Comparison of ENCODE assay signal across 11 cellular contexts in the genomic region with DNA sequence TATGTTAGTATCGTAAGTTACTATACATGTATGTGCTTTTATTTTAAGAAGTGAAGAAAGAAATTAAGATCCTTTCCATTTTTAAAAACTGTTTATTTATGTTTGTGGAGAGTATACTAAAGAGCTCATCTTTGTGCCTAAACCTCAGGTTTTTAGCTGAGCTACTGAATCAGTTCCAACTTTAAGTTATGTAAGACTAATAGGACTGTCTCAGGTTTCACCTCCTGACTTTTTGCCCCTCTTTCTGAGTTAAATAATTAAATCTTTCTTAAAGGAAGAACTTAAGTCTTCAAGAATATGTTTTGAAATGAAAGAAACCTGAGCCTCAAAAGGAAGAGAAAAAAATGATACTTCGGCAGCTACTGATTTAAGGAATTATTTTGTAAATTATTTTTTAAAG. TPM values are rescaled to one million over a fixed set of nuclear protein-coding genes. Genes with fewer than 3 reads are reported as not detected.
DNase-seq lines count a peak whose midpoint lies in the region; ATAC-seq, FAIRE-seq and TF ChIP-seq lines count a peak whose summit lies in the region.
"Had no signal": no experiment of that assay in that cellular context is flagged by ENCODE, and none has a peak within 500 bp of the region (broad histone marks: within the 10 kb centered on the region; RNA-seq: fewer than 3 reads in every experiment).

No MANE protein-coding gene starts in this region.

- peak overlapping the region; percentile 96 for H3K4me2 ChIP-seq in HepG2 (ENCODE audit: low read depth, low read length)

- H3K79me2 ChIP-seq in HepG2 (ENCODE audit: insufficient read depth, low read length), result peaks cover 67% of the 10 kb centered on the region

- H3K27ac ChIP-seq in HepG2 (ENCODE audit: extremely low read length, insufficient read depth, low read length) (peak overlapping the region; percentile 9), Peyer's patch (no peak overlapping the region)

- POLR2A ChIA-PET in HepG2 (lab: Yijun Ruan, JAX), result interaction anchor here (1.0 to 1.6 kb wide), 3 partner anchors 12 to 58 kb away, joined by 3 to 4 read pairs (median 4); no protein-coding TSS in a partner anchor

- 62% methylated on average over 2 of the region's 2 CpGs for WGBS in HepG2 (ENCODE audit: low lambda C conversion rate)

- intact Hi-C loops in HepG2 (cut with micrococcal nuclease; ENCODE audit: unreplicated experiment), result loop anchor here (5.0 kb wide), 2 partner anchors 84 to 161 kb away; partner anchors contain the start of gene ARF4

- no peak for TF ChIP-seq POLR2A in HepG2 (IDR thresholded peaks at IDR 0.05; ENCODE audit: insufficient read depth in 1 of 2, low read depth in 2 of 2, low read length in 2 of 2)
- TF ChIP-seq POLR2A in Peyer's patch (IDR thresholded peaks at IDR 0.05), result no peak

- no peak for ATAC-seq in stimulated activated naive CD8-positive, alpha-beta T cell treated with anti-CD3 and anti-CD28 coated beads, Interleukin-15, amount 100 ng/mL, for 72 hours
- ATAC-seq in HepG2 (no peak), HG02759 (IDR thresholded peaks at IDR 0.05; ENCODE audit: unreplicated experiment) (no peak), HG02840 (IDR thresholded peaks at IDR 0.05; ENCODE audit: low FRiP score, unreplicated experiment) (no peak)

- H3K4me1 Mint-ChIP-seq in stimulated activated naive CD8-positive, alpha-beta T cell treated with anti-CD3 and anti-CD28 coated beads, Interleukin-15, Interleukin-2, amounts not matched to agents 100 ng/mL and 50 ng/mL, for 24 hours (ENCODE audit: low read depth), result peaks cover 65% of the 10 kb centered on the region
- peaks cover 64% of the 10 kb centered on the region for H3K4me1 Mint-ChIP-seq in stimulated activated naive CD8-positive, alpha-beta T cell treated with anti-CD3 and anti-CD28 coated beads, Interleukin-15, amount 100 ng/mL, for 72 hours

- H3K9me3 Mint-ChIP-seq in stimulated activated naive CD8-positive, alpha-beta T cell treated with anti-CD3 and anti-CD28 coated beads, Interleukin-15, Interleukin-2, amounts not matched to agents 100 ng/mL and 50 ng/mL, for 24 hours, result no peaks in the 10 kb centered on the region
- no peaks in the 10 kb centered on the region for H3K9me3 Mint-ChIP-seq in stimulated activated naive CD8-positive, alpha-beta T cell treated with anti-CD3 and anti-CD28 coated beads, Interleukin-15, amount 100 ng/mL, for 72 hours

- H3K4me3 ChIP-seq in astrocyte of the spinal cord (ENCODE audit: low read depth, low read length) (peak overlapping the region; percentile 84), HepG2 (replicated peaks in 1 of 3; ENCODE audit: insufficient read depth in 1 of 3, low read depth in 2 of 3, low read length in 3 of 3) (peak overlapping the region; percentile 88 to 96 (median 94); a peak in 5 of 6 replicates), Peyer's patch (peak overlapping the region in 2 of 4 donors; percentile 83 to 98)

- H3K27me3 Mint-ChIP-seq in stimulated activated naive CD8-positive, alpha-beta T cell treated with anti-CD3 and anti-CD28 coated beads, Interleukin-15, Interleukin-2, amounts not matched to agents 100 ng/mL and 50 ng/mL, for 24 hours, result no peaks in the 10 kb centered on the region
- no peaks in the 10 kb centered on the region for H3K27me3 Mint-ChIP-seq in stimulated activated naive CD8-positive, alpha-beta T cell treated with anti-CD3 and anti-CD28 coated beads, Interleukin-15, amount 100 ng/mL, for 72 hours

- no peak for FAIRE-seq in HepG2 (lab: Jason Lieb, UNC)

- no peak overlapping the region for H2AFZ ChIP-seq in HepG2 (ENCODE audit: low read length)

- H3K36me3 ChIP-seq in HepG2 (replicated peaks in 1 of 2; ENCODE audit: control insufficient read depth in 1 of 2, insufficient read depth in 2 of 2, low read length in 2 of 2), result peaks cover 1 to 2% of the 10 kb centered on the region in 2 experiments; a peak in 3 of 5 replicates
- H3K36me3 ChIP-seq in Peyer's patch, result peaks cover 0 to 18% (median 0%) of the 10 kb centered on the region in 3 donors

- peak overlapping the region; percentile 43; the same call in 1 of the 2 replicates for H3K9ac ChIP-seq in HepG2 (ENCODE audit: insufficient read depth, low read depth, low read length)

- in situ Hi-C loops in astrocyte of the spinal cord (cut with HindIII; ENCODE audit: low sequenced_read_pairs), result no loop called here
- in situ Hi-C loops in HepG2 (cut with HindIII; ENCODE audit: extremely low pct_ligation_motif_present, low pct_unique_long_range_greater_than_20kb), result no loop called here

- H3K4me3 Mint-ChIP-seq in stimulated activated naive CD8-positive, alpha-beta T cell treated with anti-CD3 and anti-CD28 coated beads, Interleukin-15, Interleukin-2, amounts not matched to agents 100 ng/mL and 50 ng/mL, for 24 hours, result peak overlapping the region; percentile 95
- peak overlapping the region in 1 of 2 donors; percentile 97 for H3K4me3 Mint-ChIP-seq in stimulated activated naive CD8-positive, alpha-beta T cell treated with anti-CD3 and anti-CD28 coated beads, Interleukin-15, amount 100 ng/mL, for 72 hours

- H3K36me3 Mint-ChIP-seq in stimulated activated naive CD8-positive, alpha-beta T cell treated with anti-CD3 and anti-CD28 coated beads, Interleukin-15, Interleukin-2, amounts not matched to agents 100 ng/mL and 50 ng/mL, for 24 hours (ENCODE audit: low read depth), result peaks cover 48% of the 10 kb centered on the region

- peaks cover 27% of the 10 kb centered on the region for H4K20me1 ChIP-seq in HepG2 (ENCODE audit: insufficient read depth, low read length)

- peaks cover 52% of the 10 kb centered on the region for H3K4me1 ChIP-seq in HepG2 (ENCODE audit: insufficient read depth, low read length)
- peaks cover 0 to 24% (median 10%) of the 10 kb centered on the region in 4 donors for H3K4me1 ChIP-seq in Peyer's patch

- no peak overlapping the region for H3K27ac Mint-ChIP-seq in stimulated activated naive CD8-positive, alpha-beta T cell treated with anti-CD3 and anti-CD28 coated beads, Interleukin-15, Interleukin-2, amounts not matched to agents 100 ng/mL and 50 ng/mL, for 24 hours
- no peak overlapping the region for H3K27ac Mint-ChIP-seq in stimulated activated naive CD8-positive, alpha-beta T cell treated with anti-CD3 and anti-CD28 coated beads, Interleukin-15, amount 100 ng/mL, for 72 hours

- TF ChIP-seq CTCF in astrocyte of the spinal cord (IDR thresholded peaks at IDR 0.05; ENCODE audit: low read depth, low read length), result no peak
- TF ChIP-seq CTCF in HepG2 (CRISPR knock-in tag; IDR thresholded peaks at IDR 0.05), result no peak
- TF ChIP-seq CTCF in Peyer's patch (IDR thresholded peaks at IDR 0.05), result no peak

- H3K27me3 ChIP-seq in HepG2 (ENCODE audit: control insufficient read depth in 1 of 2, insufficient read depth in 2 of 2, low read length in 2 of 2), result no peaks in the 10 kb centered on the region; a peak in 1 of 5 replicates
- no peaks in the 10 kb centered on the region for H3K27me3 ChIP-seq in Peyer's patch

- CTCF ChIA-PET in HepG2 (lab: Yijun Ruan, JAX; ENCODE audit: low intra/inter-chr PET ratio, low total read pairs), result no interaction called here

- TF ChIP-seq RAD21 in HepG2 (CRISPR knock-in tag; IDR thresholded peaks at IDR 0.05), result no peak

- H3K9me3 ChIP-seq in HepG2 (ENCODE audit: low read length), result no peaks in the 10 kb centered on the region
- no peaks in the 10 kb centered on the region for H3K9me3 ChIP-seq in Peyer's patch

- TF ChIP-seq EP300 in HepG2 (IDR thresholded peaks at IDR 0.05; ENCODE audit: low read depth in 2 of 2, low read length in 2 of 2) (no peak), HepG2 (CRISPR knock-in tag; IDR thresholded peaks at IDR 0.05; ENCODE audit: borderline replicate concordance) (no peak)

- BruUV-seq in HepG2 (replicated peaks; lab: Mats Ljungman, UMichigan), result no TSS peak

- no peak for DNase-seq in stimulated activated naive CD8-positive, alpha-beta T cell treated with anti-CD3 and anti-CD28 coated beads, Interleukin-15, amount 100 ng/mL, for 72 hours
- DNase-seq in astrocyte of the spinal cord (ENCODE audit: low read depth, low spot score) (peak; percentile 37), HepG2 (ENCODE audit: low spot score) (no peak), Peyer's patch (no peak), HUDEP-2 (lab: John Stamatoyannopoulos, UW; ENCODE audit: unreplicated experiment in 76 of 76) (no peak)
- DNase-seq: effector CD4-positive, alpha-beta T cell; GOT3; NCI-H1436 treated with DMSO at 0.1 percent for 48 hours had no signal

TF ChIP-seq in HepG2, 621 proteins besides CTCF, POLR2A, EP300 and RAD21 (continues in another document):
- peak; percentile 76; the same call in 1 of the 2 replicates for TF ChIP-seq SIX4 (CRISPR knock-in tag; IDR thresholded peaks at IDR 0.05)

RNA-seq across cellular contexts. Expression of gene SLMAP, which starts 2.6 kb away (rescaled TPM):
- 48.3 and 61.3 TPM in 2 replicates for total RNA-seq in HepG2 (2016; rRNA removed; fragmentation: Illumina TruSeq; extraction: Trizol)
- total RNA-seq in HepG2 (2016; cell fraction: cytosol; rRNA removed; fragmentation: Illumina TruSeq; extraction: Trizol; ENCODE audit: low read depth), result 16.5 and 17.6 TPM in 2 replicates
- total RNA-seq in HepG2 (2016; cell fraction: insoluble cytoplasmic fraction; rRNA removed; fragmentation: Illumina TruSeq; extraction: Trizol), result 50.5 and 56.8 TPM in 2 replicates
- 26.6 and 29.2 TPM in 2 replicates for total RNA-seq in HepG2 (2016; cell fraction: membrane; rRNA removed; fragmentation: Illumina TruSeq; extraction: Trizol)
- total RNA-seq in HepG2 (2016; cell fraction: nucleus; rRNA removed; fragmentation: Illumina TruSeq; extraction: Trizol), result 55.6 and 65.7 TPM in 2 replicates
- 23.2 and 24.0 TPM in 2 replicates for polyA plus RNA-seq in HepG2 (2011; rRNA removed)
- 10.0 and 15.1 TPM in 2 replicates for polyA plus RNA-seq in HepG2 (2011; cell fraction: cytosol; rRNA removed)
- 21.3 and 27.5 TPM in 2 replicates for polyA plus RNA-seq in HepG2 (2011; cell fraction: nucleus; rRNA removed)
- polyA plus RNA-seq in HepG2 (2012), result 21.8 and 25.6 TPM in 2 replicates
- 1.7 and 2.2 TPM in 2 replicates for polyA plus RNA-seq in HepG2 (2016; cell fraction: cytosol; fragmentation: Illumina TruSeq; extraction: Trizol; ENCODE audit: low read depth)
- 40.5 and 40.7 TPM in 2 replicates for polyA plus RNA-seq in HepG2 (2016; cell fraction: insoluble cytoplasmic fraction; fragmentation: Illumina TruSeq; extraction: Trizol; ENCODE audit: low read depth)
- 10.4 and 10.5 TPM in 2 replicates for polyA plus RNA-seq in HepG2 (2016; cell fraction: membrane; fragmentation: Illumina TruSeq; extraction: Trizol; ENCODE audit: low read depth)
- 44.5 and 45.1 TPM in 2 replicates for polyA plus RNA-seq in HepG2 (2016; cell fraction: nucleus; fragmentation: Illumina TruSeq; extraction: Trizol; ENCODE audit: insufficient read depth, low read depth)
- 90.9 and 106 TPM in 2 replicates for polyA minus RNA-seq in HepG2 (2011; rRNA and poly(A)+ RNA removed; ENCODE audit: low replicate concordance)
- polyA minus RNA-seq in HepG2 (2011; cell fraction: cytosol; rRNA and poly(A)+ RNA removed), result 36.1 and 37.0 TPM in 2 replicates
- 122 and 124 TPM in 2 replicates for polyA minus RNA-seq in HepG2 (2011; cell fraction: nucleus; rRNA and poly(A)+ RNA removed)
- total RNA-seq in Peyer's patch, result 100 to 1,000 TPM in 2 of 4 donors, 10 to 100 TPM in 2; 80.8 to 215 (median 94.4) TPM
